ENCODE assay signal across 1 cellular context in genomic region chr3:158168996-158169573, GRCh38.
TF ChIP-seq lines count a peak whose summit lies in the region.

No MANE protein-coding gene starts in this region.

TF ChIP-seq in HEK293, 187 proteins besides CTCF, POLR2A, EP300 and RAD21 (continued from another document):
- TF ChIP-seq TSHZ1 (tag by site-specific recombination; IDR thresholded peaks at IDR 0.05; ENCODE audit: borderline replicate concordance) (no peak), ZNF157 (tag by site-specific recombination; IDR thresholded peaks at IDR 0.05) (no peak), PRDM6 (tag by site-specific recombination; IDR thresholded peaks at IDR 0.05) (peak; percentile 42; the same call in 1 of the 2 replicates), ZBTB48 (tag by site-specific recombination; IDR thresholded peaks at IDR 0.05) (0 out of 2 replicates have a peak, but pooled peaks have one; percentile 25), ZNF26 (tag by site-specific recombination; IDR thresholded peaks at IDR 0.05) (no peak), ZNF23 (tag by site-specific recombination; IDR thresholded peaks at IDR 0.05; ENCODE audit: borderline replicate concordance) (no peak), ZNF529 (tag by site-specific recombination; IDR thresholded peaks at IDR 0.05; ENCODE audit: insufficient replicate concordance) (no peak), ZNF341 (tag by site-specific recombination; IDR thresholded peaks at IDR 0.05; ENCODE audit: low read depth) (no peak), ZNF571 (tag by site-specific recombination; IDR thresholded peaks at IDR 0.05) (no peak), ZNF133 (tag by site-specific recombination; IDR thresholded peaks at IDR 0.05) (no peak), ZNF221 (tag by site-specific recombination; IDR thresholded peaks at IDR 0.05; ENCODE audit: borderline replicate concordance) (no peak), ZNF10 (tag by site-specific recombination; IDR thresholded peaks at IDR 0.05) (no peak), ZNF549 (tag by site-specific recombination; IDR thresholded peaks at IDR 0.05) (no peak)
